16 cellular contexts compared by ENCODE assay signal in the genomic region with DNA sequence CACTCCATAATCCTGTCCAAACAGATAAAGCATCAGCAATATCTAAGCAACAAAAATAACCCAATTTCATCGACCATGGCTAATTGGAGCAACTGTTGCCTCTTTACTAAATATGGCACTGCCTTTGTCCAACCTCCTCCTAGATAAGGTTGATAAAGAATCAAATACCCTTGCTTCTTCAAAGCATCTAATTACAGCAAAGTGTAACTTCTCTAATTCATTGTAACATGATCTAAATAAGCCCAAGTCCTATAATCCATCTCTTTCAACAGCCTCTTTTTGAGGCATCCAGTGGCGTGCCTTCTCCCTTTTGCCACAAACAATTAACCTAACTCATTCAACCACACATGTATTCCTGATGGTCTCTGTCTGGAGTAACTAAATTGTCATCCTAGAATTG.
DNase-seq lines count a peak whose midpoint lies in the region; ATAC-seq and TF ChIP-seq lines count a peak whose summit lies in the region.
"Had no signal": no experiment of that assay in that cellular context is flagged by ENCODE, and none has a peak within 500 bp of the region (broad histone marks: within the 10 kb centered on the region; RNA-seq: fewer than 3 reads in every experiment).

No MANE protein-coding gene starts in this region.

- H3K36me3 ChIP-seq in SJCRH30 = no peaks in the 10 kb centered on the region
- H3K36me3 ChIP-seq: SJSA1 had no signal

- H3K9me3 ChIP-seq in SJCRH30 (replicated peaks) = no peaks in the 10 kb centered on the region
- H3K9me3 ChIP-seq in H9 (ENCODE audit: control insufficient read depth, low read depth, low read length) = no peaks in the 10 kb centered on the region
- H3K9me3 ChIP-seq: SJSA1 had no signal

- no peak overlapping the region for H3K9ac ChIP-seq in H9 (ENCODE audit: extremely low read depth, insufficient read length, low read length)

- peak overlapping the region; percentile 67 for H3K27ac ChIP-seq in SJCRH30
- H3K27ac ChIP-seq in H9 (ENCODE audit: insufficient read length, low read depth, low read length) = no peak overlapping the region
- H3K27ac ChIP-seq: RWPE1, SJSA1 had no signal

- TF ChIP-seq CTCF in H9 (conservative IDR thresholded peaks at IDR 0.05) = no peak

- no peak overlapping the region for H4K8ac ChIP-seq in H9 (replicated peaks; ENCODE audit: insufficient read length, low read depth, low read length)

- no peak overlapping the region for H2BK120ac ChIP-seq in H9 (ENCODE audit: low read depth, low read length, poor library complexity, severe bottlenecking)

- no peaks in the 10 kb centered on the region for H3K36me3 Mint-ChIP-seq in H9 (ENCODE audit: insufficient read depth in 1 of 3, low read depth in 3 of 3)
- H3K36me3 Mint-ChIP-seq: CD4-positive, alpha-beta memory T cell; T-cell had no signal

- H3K4me3 ChIP-seq in SJCRH30 = no peak overlapping the region
- H3K4me3 ChIP-seq: SJSA1 had no signal

- H3K4me3 Mint-ChIP-seq in H9 = no peak overlapping the region
- H3K4me3 Mint-ChIP-seq: B cell, T-cell had no signal

- H3K27me3 Mint-ChIP-seq in H9 (ENCODE audit: low read depth) = no peaks in the 10 kb centered on the region
- H3K27me3 Mint-ChIP-seq: B cell; CD4-positive, alpha-beta memory T cell; T-cell had no signal

- no peak overlapping the region for H3K18ac ChIP-seq in H9 (ENCODE audit: insufficient read length, low read depth, low read length)

- H2BK20ac ChIP-seq in H9 (ENCODE audit: low read depth, low read length, poor library complexity, severe bottlenecking) = no peak overlapping the region

- no peak overlapping the region for H3K56ac ChIP-seq in H9 (ENCODE audit: insufficient read length, low read depth, low read length)

- no peak overlapping the region for H4K5ac ChIP-seq in H9 (ENCODE audit: insufficient read length, low read depth, low read length)

- WGBS in H9 (ENCODE audit: extremely low coverage, insufficient read length, low lambda C conversion rate) = no CpG with 5 or more reads among the region's 2 CpGs

- no peak overlapping the region for H2AK5ac ChIP-seq in H9 (ENCODE audit: insufficient read length, low read length)

- no peak overlapping the region for H4K91ac ChIP-seq in H9 (ENCODE audit: insufficient read length, low read depth, low read length)

- H2BK12ac ChIP-seq in H9 (ENCODE audit: insufficient read length, low read depth, low read length) = no peak overlapping the region

- H2BK15ac ChIP-seq in H9 (ENCODE audit: low read depth, low read length) = no peak overlapping the region

- no peak overlapping the region for H3K14ac ChIP-seq in H9 (ENCODE audit: insufficient read depth, low read length)

- peak; percentile 37 for DNase-seq in DMS79 (lab: John Stamatoyannopoulos, UW)
- peak; percentile 87 for DNase-seq in NCI-H1105 treated with DMSO at 0.1 percent for 48 hours (lab: John Stamatoyannopoulos, UW)
- DNase-seq in NCI-H2081 treated with DMSO at 0.1 percent for 48 hours (lab: John Stamatoyannopoulos, UW) = peak; percentile 15
- peak; percentile 42 to 76 for DNase-seq in SJCRH30
- no peak for DNase-seq in MV-4-11 (lab: John Stamatoyannopoulos, UW)
- DNase-seq in H9 = no peak
- DNase-seq: ACHN; CD4-positive, alpha-beta memory T cell; HCEC 1CT; IMR-90; T-cell; T1000 had no signal

- H3K23me2 ChIP-seq in H9 (ENCODE audit: insufficient read length, low read depth, low read length, poor library complexity, severe bottlenecking) = no peaks in the 10 kb centered on the region

- no peak overlapping the region for H2AFZ ChIP-seq in H9 (ENCODE audit: low read length)

- H3K4me1 ChIP-seq in SJCRH30 (peaks cover 20% of the 10 kb centered on the region), H9 (ENCODE audit: insufficient read depth, low read length) (no peaks in the 10 kb centered on the region)
- H3K4me1 ChIP-seq: SJSA1 had no signal

- H3K4me2 ChIP-seq in H9 (ENCODE audit: insufficient read depth, insufficient read length, low read length) = no peak overlapping the region

- no peaks in the 10 kb centered on the region for H4K20me1 ChIP-seq in H9 (ENCODE audit: control insufficient read depth, insufficient read depth, insufficient read length)

- peaks cover 7 to 10% of the 10 kb centered on the region in 2 experiments; a peak in 4 of 5 replicates for H3K9me3 Mint-ChIP-seq in H9

- H3K79me2 ChIP-seq in H9 (ENCODE audit: insufficient read depth, low read length) = no peaks in the 10 kb centered on the region

- no peak overlapping the region; a peak in 1 of 7 replicates for H3K27ac Mint-ChIP-seq in H9
- H3K27ac Mint-ChIP-seq: B cell; CD4-positive, alpha-beta memory T cell; T-cell had no signal

- H3K27me3 ChIP-seq in SJCRH30 = no peaks in the 10 kb centered on the region
- no peaks in the 10 kb centered on the region for H3K27me3 ChIP-seq in H9 (ENCODE audit: insufficient read depth, low read length)
- H3K27me3 ChIP-seq: SJSA1 had no signal

- H3T11ph ChIP-seq in H9 (ENCODE audit: low read length) = no peak overlapping the region

- no peak overlapping the region for H3K23ac ChIP-seq in H9 (ENCODE audit: insufficient read length, low read depth, low read length)

- no peak for ATAC-seq in GM21576 (IDR thresholded peaks at IDR 0.05; ENCODE audit: unreplicated experiment)
- ATAC-seq: T-cell had no signal

- H3K4ac ChIP-seq in H9 (ENCODE audit: low read depth, low read length) = no peak overlapping the region

- no peaks in the 10 kb centered on the region for H3K4me1 Mint-ChIP-seq in H9
- H3K4me1 Mint-ChIP-seq: B cell; CD4-positive, alpha-beta memory T cell; T-cell had no signal

- H2BK5ac ChIP-seq in H9 (ENCODE audit: insufficient read length, low read length) = no peak overlapping the region

- H3K79me1 ChIP-seq in H9 (ENCODE audit: insufficient read depth, low read depth, low read length, poor library complexity, severe bottlenecking) = no peaks in the 10 kb centered on the region

Comparison
In these comparisons a context has a peak if more than half of its experiments do, and no peak if none do; other contexts are left out.
1. DNase-seq: peak in DMS79 (single experiment), NCI-H1105 treated with DMSO at 0.1 percent for 48 hours (single experiment), NCI-H2081 treated with DMSO at 0.1 percent for 48 hours (single experiment) and SJCRH30 (2 of 2); none in MV-4-11 (single experiment) and H9 (single experiment).